Comparison of ENCODE assay signal across 8 cellular contexts in genomic region chr6:88982720-88983119, GRCh38. TPM values are rescaled to one million over a fixed set of nuclear protein-coding genes. Genes with fewer than 3 reads are reported as not detected.
DNase-seq lines count a peak whose midpoint lies in the region; ATAC-seq and TF ChIP-seq lines count a peak whose summit lies in the region.

No MANE protein-coding gene starts in this region.

- TF ChIP-seq CTCF in adrenal gland (IDR thresholded peaks at IDR 0.05) (peak; percentile 44 to 88 (median 82)), retinal pigment epithelial cell (conservative IDR thresholded peaks at IDR 0.05; ENCODE audit: low read depth, low read length) (peak; percentile 61)

- ATAC-seq in HG03442 (IDR thresholded peaks at IDR 0.05; ENCODE audit: unreplicated experiment) (peak; percentile 64), left cardiac atrium (peak; percentile 94 to 99), GM18909 (IDR thresholded peaks at IDR 0.05; ENCODE audit: poor library complexity, unreplicated experiment) (no peak)

- DNase-seq in stimulated activated CD4-positive, alpha-beta T cell treated with anti-CD3 and anti-CD28 coated beads, Interleukin-1b, Interleukin-23, amount 100 ng/mL, for 48 hours, result peak; percentile 24
- DNase-seq in stimulated activated CD4-positive, alpha-beta T cell treated with anti-CD3 and anti-CD28 coated beads, Interleukin-12 subunit alpha, Interleukin-12 subunit beta, amount 100 ng/mL, for 4 hours, result no peak
- DNase-seq in NCI-H69 (lab: John Stamatoyannopoulos, UW) (peak; percentile 80), adrenal gland (peak; percentile 51 to 78 (median 70)), left cardiac atrium (peak; percentile 43), retinal pigment epithelial cell (ENCODE audit: low read depth) (peak; percentile 18)

- intact Hi-C loops in adrenal gland (cut with DNase I), result loop anchor here (5.0 kb wide), 2 partner anchors 255 to 260 kb away; no protein-coding TSS in a partner anchor
- intact Hi-C loops in left cardiac atrium (cut with DNase I), result loop anchor here (2.0 to 10.0 kb wide), 6 partner anchors 50 to 382 kb away; partner anchors contain the start of genes PNRC1 (in 1 of the 2) and SRSF12 (in 1 of the 2)

- peaks cover 4 to 5% of the 10 kb centered on the region in 2 donors for H3K4me1 ChIP-seq in adrenal gland (replicated peaks in 1 of 2)

- no peaks in the 10 kb centered on the region for H3K9me3 ChIP-seq in adrenal gland (replicated peaks in 1 of 3)

- TF ChIP-seq POLR2A in adrenal gland (IDR thresholded peaks at IDR 0.05), result peak in 1 of 2 donors; percentile 18

- 0 to 3% (median 1%) methylated on average over 2 of the region's 2 CpGs for WGBS in adrenal gland, 4 donors

- no peaks in the 10 kb centered on the region for H3K36me3 ChIP-seq in adrenal gland (replicated peaks in 1 of 2)

- H3K4me3 ChIP-seq in adrenal gland (peak overlapping the region in 1 of 4 donors; percentile 26), retinal pigment epithelial cell (ENCODE audit: low read length) (no peak overlapping the region)

- H3K27ac ChIP-seq in adrenal gland, result no peak overlapping the region

- no peaks in the 10 kb centered on the region for H3K27me3 ChIP-seq in adrenal gland

RNA-seq across cellular contexts. Expression of gene RNGTT, which starts 19.3 kb away (rescaled TPM):
- total RNA-seq in adrenal gland (10 to 100 TPM in 7 of 8 donors, 1 to 10 TPM in 1; 6.9 to 24.6 (median 14.2) TPM), left cardiac atrium (10 to 100 TPM in 1 of 2 donors, 1 to 10 TPM in 1; 8.6 to 10.1 TPM)
- 10 to 100 TPM in 1 of 3 donors, 1 to 10 TPM in 2; 2.6 to 17.9 (median 4.1) TPM for polyA plus RNA-seq in adrenal gland
